Comparison of ENCODE assay signal across 38 cellular contexts in genomic region chr5:91214571-91214970, GRCh38.
"Had no signal": no experiment of that assay in that cellular context is flagged by ENCODE, and none has a peak within 500 bp of the region (broad histone marks: within the 10 kb centered on the region; RNA-seq: fewer than 3 reads in every experiment).

No MANE protein-coding gene starts in this region.

- ATAC-seq: activated naive CD4-positive, alpha-beta T cell treated with anti-CD3 and anti-CD28 coated beads, Interleukin-2, amount 50 U/mL, for 72 hours; activated naive CD8-positive, alpha-beta T cell treated with anti-CD3 and anti-CD28 coated beads, Interleukin-2, amount 50 U/mL, for 24 hours; activated T-cell treated with anti-CD3 and anti-CD28 coated beads, Interleukin-2, amount 50 U/mL, for 4 hours; activated T-cell treated with anti-CD3 and anti-CD28 coated beads, Interleukin-2, amount 50 U/mL, for 72 hours; activated T-helper 17 cell treated with anti-CD3 and anti-CD28 coated beads, Interleukin-2, amount 50 U/mL, for 72 hours; body of pancreas had no signal

- H3K27me3 ChIP-seq: adrenal gland, ascending aorta, body of pancreas, brain microvascular endothelial cell, breast epithelium, cardiac muscle cell had no signal

- H3K4me3 Mint-ChIP-seq: activated naive CD4-positive, alpha-beta T cell treated with anti-CD3 and anti-CD28 coated beads for 36 hours; activated naive CD4-positive, alpha-beta T cell treated with anti-CD3 and anti-CD28 coated beads, Interleukin-2, amount 10 ng/mL, durations not matched to agents 7 days and 5 days; activated naive CD4-positive, alpha-beta T cell treated with anti-CD3 and anti-CD28 coated beads, Interleukin-2, amount 50 U/mL, for 24 hours; activated naive CD8-positive, alpha-beta T cell; activated naive CD8-positive, alpha-beta T cell treated with anti-CD3 and anti-CD28 coated beads for 36 hours; activated naive CD8-positive, alpha-beta T cell treated with anti-CD3 and anti-CD28 coated beads, Interleukin-2, amount 10 ng/mL, durations not matched to agents 7 days and 5 days; activated naive CD8-positive, alpha-beta T cell treated with anti-CD3 and anti-CD28 coated beads, Interleukin-2, amount 50 U/mL, for 24 hours; activated T-cell treated with anti-CD3 and anti-CD28 coated beads, Interleukin-2, amount 50 U/mL, for 24 hours; activated T-cell treated with anti-CD3 and anti-CD28 coated beads, Interleukin-2, amount 50 U/mL, for 4 hours; activated T-cell treated with anti-CD3 and anti-CD28 coated beads, Interleukin-2, amount 50 U/mL, for 72 hours; activated T-helper 1 cell treated with anti-CD3 and anti-CD28 coated beads, Interleukin-12 subunit alpha, Interleukin-12 subunit beta, Interleukin-2, Interleukin-4 antibody, amounts not matched to agents 30 ng/mL and 10 ng/mL and 1 ng/mL, durations not matched to agents 14 hours and 24 hours and 36 hours; activated T-helper 17 cell treated with anti-CD3 and anti-CD28 coated beads, Interleukin-2, amount 50 U/mL, for 72 hours; brain; central memory CD8-positive, alpha-beta T cell had no signal

- H3K36me3 Mint-ChIP-seq: activated naive CD4-positive, alpha-beta T cell treated with anti-CD3 and anti-CD28 coated beads, Interleukin-2, amount 10 ng/mL, durations not matched to agents 7 days and 5 days; activated naive CD4-positive, alpha-beta T cell treated with anti-CD3 and anti-CD28 coated beads, Interleukin-2, amount 50 U/mL, for 24 hours; activated naive CD4-positive, alpha-beta T cell treated with anti-CD3 and anti-CD28 coated beads, Interleukin-2, amount 50 U/mL, for 72 hours; activated naive CD8-positive, alpha-beta T cell; activated naive CD8-positive, alpha-beta T cell treated with anti-CD3 and anti-CD28 coated beads for 36 hours; activated naive CD8-positive, alpha-beta T cell treated with anti-CD3 and anti-CD28 coated beads, Interleukin-2, amount 10 ng/mL, durations not matched to agents 7 days and 5 days; brain had no signal

- H3K9me3 Mint-ChIP-seq: activated naive CD4-positive, alpha-beta T cell treated with anti-CD3 and anti-CD28 coated beads for 36 hours; activated naive CD4-positive, alpha-beta T cell treated with anti-CD3 and anti-CD28 coated beads, Interleukin-2, amount 10 ng/mL, durations not matched to agents 7 days and 5 days; activated naive CD4-positive, alpha-beta T cell treated with anti-CD3 and anti-CD28 coated beads, Interleukin-2, amount 50 U/mL, for 24 hours; activated naive CD4-positive, alpha-beta T cell treated with anti-CD3 and anti-CD28 coated beads, Interleukin-2, amount 50 U/mL, for 72 hours; activated naive CD8-positive, alpha-beta T cell treated with anti-CD3 and anti-CD28 coated beads for 36 hours; activated naive CD8-positive, alpha-beta T cell treated with anti-CD3 and anti-CD28 coated beads, Interleukin-2, amount 50 U/mL, for 24 hours; activated T-cell treated with anti-CD3 and anti-CD28 coated beads, Interleukin-2, amount 50 U/mL, for 24 hours; activated T-cell treated with anti-CD3 and anti-CD28 coated beads, Interleukin-2, amount 50 U/mL, for 4 hours; activated T-cell treated with anti-CD3 and anti-CD28 coated beads, Interleukin-2, amount 50 U/mL, for 72 hours; activated T-helper 1 cell treated with anti-CD3 and anti-CD28 coated beads, Interleukin-12 subunit alpha, Interleukin-12 subunit beta, Interleukin-2, Interleukin-4 antibody, amounts not matched to agents 30 ng/mL and 10 ng/mL and 1 ng/mL, durations not matched to agents 14 hours and 24 hours and 36 hours; activated T-helper 17 cell treated with anti-CD3 and anti-CD28 coated beads, Interleukin-2, amount 50 U/mL, for 72 hours; activated T-helper 2 cell treated with anti-CD3 and anti-CD28 coated beads, Interferon-gamma antibody, Interleukin-2, Interleukin-4, amounts not matched to agents 10 μg/mL and 5 μg/mL and 100 μg/mL, durations not matched to agents 14 hours and 24 hours and 36 hours; brain; central memory CD8-positive, alpha-beta T cell had no signal

- H3K36me3 ChIP-seq: adrenal gland, ascending aorta, brain microvascular endothelial cell, breast epithelium, cardiac muscle cell had no signal

- DNase-seq: activated effector memory CD4-positive, alpha-beta T cell treated with anti-CD3 and anti-CD28 coated beads, Interleukin-2, amount 50 U/mL, for 16 hours; activated effector memory CD4-positive, alpha-beta T cell treated with Interleukin-2 at 50 U/mL for 16 hours; activated gamma-delta T cell; activated gamma-delta T cell treated with Interleukin-2 at 50 U/mL for 16 hours; activated naive CD4-positive, alpha-beta T cell; activated naive CD4-positive, alpha-beta T cell treated with anti-CD3 and anti-CD28 coated beads for 36 hours; activated naive CD4-positive, alpha-beta T cell treated with anti-CD3 and anti-CD28 coated beads, Interleukin-2, amount 10 ng/mL, durations not matched to agents 7 days and 5 days; activated naive CD4-positive, alpha-beta T cell treated with anti-CD3 and anti-CD28 coated beads, Interleukin-2, amount 50 U/mL, for 16 hours; activated naive CD4-positive, alpha-beta T cell treated with Interleukin-2 at 50 U/mL for 16 hours; activated naive CD8-positive, alpha-beta T cell treated with anti-CD3 and anti-CD28 coated beads for 36 hours; activated naive CD8-positive, alpha-beta T cell treated with anti-CD3 and anti-CD28 coated beads, Interleukin-2, amount 10 ng/mL, durations not matched to agents 7 days and 5 days; activated naive CD8-positive, alpha-beta T cell treated with anti-CD3 and anti-CD28 coated beads, Interleukin-2, amount 50 U/mL, for 24 hours; activated T-cell treated with anti-CD3 and anti-CD28 coated beads, Interleukin-2, amount 50 U/mL, for 1 hour; activated T-cell treated with anti-CD3 and anti-CD28 coated beads, Interleukin-2, amount 50 U/mL, for 24 hours; activated T-cell treated with anti-CD3 and anti-CD28 coated beads, Interleukin-2, amount 50 U/mL, for 4 hours; activated T-cell treated with anti-CD3 and anti-CD28 coated beads, Interleukin-2, amount 50 U/mL, for 48 hours; activated T-cell treated with anti-CD3 and anti-CD28 coated beads, Interleukin-2, amount 50 U/mL, for 72 hours; adrenal gland; amniotic stem cell; amygdala; anterior cingulate cortex; aorta; body of pancreas; brain microvascular endothelial cell; caudate nucleus; central memory CD4-positive, alpha-beta T cell; cerebellar nuclear complex had no signal

- H3K27me3 Mint-ChIP-seq: activated naive CD4-positive, alpha-beta T cell treated with anti-CD3 and anti-CD28 coated beads, Interleukin-2, amount 50 U/mL, for 24 hours; activated naive CD8-positive, alpha-beta T cell; activated naive CD8-positive, alpha-beta T cell treated with anti-CD3 and anti-CD28 coated beads, Interleukin-2, amount 10 ng/mL, durations not matched to agents 7 days and 5 days; brain had no signal

- H3K4me1 ChIP-seq: adrenal gland had no signal

- H3K4me1 Mint-ChIP-seq: activated naive CD4-positive, alpha-beta T cell treated with anti-CD3 and anti-CD28 coated beads, Interleukin-2, amount 10 ng/mL, durations not matched to agents 7 days and 5 days; activated naive CD4-positive, alpha-beta T cell treated with anti-CD3 and anti-CD28 coated beads, Interleukin-2, amount 50 U/mL, for 24 hours; activated T-helper 17 cell treated with anti-CD3 and anti-CD28 coated beads, Interleukin-2, amount 50 U/mL, for 72 hours; central memory CD8-positive, alpha-beta T cell had no signal

- H3K27ac ChIP-seq: adrenal gland, ascending aorta, body of pancreas, brain microvascular endothelial cell, breast epithelium, cardiac muscle cell had no signal

- H3K9me3 ChIP-seq: adrenal gland, ascending aorta, body of pancreas, breast epithelium had no signal

- H3K4me3 ChIP-seq: adrenal gland, ascending aorta, body of pancreas, breast epithelium, cardiac muscle cell had no signal

- H3K27ac Mint-ChIP-seq: activated naive CD4-positive, alpha-beta T cell treated with anti-CD3 and anti-CD28 coated beads for 36 hours; activated naive CD4-positive, alpha-beta T cell treated with anti-CD3 and anti-CD28 coated beads, Interleukin-2, amount 10 ng/mL, durations not matched to agents 7 days and 5 days; activated naive CD4-positive, alpha-beta T cell treated with anti-CD3 and anti-CD28 coated beads, Interleukin-2, amount 50 U/mL, for 24 hours; activated naive CD4-positive, alpha-beta T cell treated with anti-CD3 and anti-CD28 coated beads, Interleukin-2, amount 50 U/mL, for 72 hours; activated naive CD8-positive, alpha-beta T cell; activated naive CD8-positive, alpha-beta T cell treated with anti-CD3 and anti-CD28 coated beads for 36 hours; activated naive CD8-positive, alpha-beta T cell treated with anti-CD3 and anti-CD28 coated beads, Interleukin-2, amount 10 ng/mL, durations not matched to agents 7 days and 5 days; activated naive CD8-positive, alpha-beta T cell treated with anti-CD3 and anti-CD28 coated beads, Interleukin-2, amount 50 U/mL, for 24 hours; activated T-cell treated with anti-CD3 and anti-CD28 coated beads, Interleukin-2, amount 50 U/mL, for 24 hours; activated T-cell treated with anti-CD3 and anti-CD28 coated beads, Interleukin-2, amount 50 U/mL, for 72 hours; activated T-helper 1 cell treated with anti-CD3 and anti-CD28 coated beads, Interleukin-12 subunit alpha, Interleukin-12 subunit beta, Interleukin-2, Interleukin-4 antibody, amounts not matched to agents 30 ng/mL and 10 ng/mL and 1 ng/mL, durations not matched to agents 14 hours and 24 hours and 36 hours; activated T-helper 17 cell treated with anti-CD3 and anti-CD28 coated beads, Interleukin-2, amount 50 U/mL, for 72 hours; activated T-helper 2 cell treated with anti-CD3 and anti-CD28 coated beads, Interferon-gamma antibody, Interleukin-2, Interleukin-4, amounts not matched to agents 10 μg/mL and 5 μg/mL and 100 μg/mL, durations not matched to agents 14 hours and 24 hours and 36 hours had no signal
